ENCODE assay signal across 1 cellular context in genomic region chr17:64496786-64497564, GRCh38.
TF ChIP-seq lines count a peak whose summit lies in the region.

Gene POLG2 (minus strand): TSS chr17:64497054. CDS start chr17:64496968, 86 bp downstream.

TF ChIP-seq in GM12878, 131 proteins besides CTCF, POLR2A, EP300 and RAD21 (continued from another document):
- TF ChIP-seq SKIL (IDR thresholded peaks at IDR 0.05; ENCODE audit: low read depth, poor library complexity, severe bottlenecking) (peak; percentile 53), BHLHE40 (IDR thresholded peaks at IDR 0.05; ENCODE audit: borderline replicate concordance in 1 of 2, low read depth in 2 of 2, low read length in 1 of 2) (peak; percentile 87 to 93), PBX3 (IDR thresholded peaks at IDR 0.05; ENCODE audit: insufficient replicate concordance, low read depth, low read length) (peak; percentile 81), ZNF24 (IDR thresholded peaks at IDR 0.05) (no peak), ZNF274 (IDR thresholded peaks at IDR 0.05; ENCODE audit: insufficient read depth, insufficient read length) (no peak), YY1 (IDR thresholded peaks at IDR 0.05; ENCODE audit: low read depth, low read length) (peak; percentile 93), PAX8 (IDR thresholded peaks at IDR 0.05) (0 out of 2 replicates have a peak, but pooled peaks have one; percentile 70), IKZF1 (conservative IDR thresholded peaks at IDR 0.05) (peak; percentile 45), GABPA (IDR thresholded peaks at IDR 0.05; ENCODE audit: low read depth) (peak; percentile 78), SREBF1 (IDR thresholded peaks at IDR 0.05; ENCODE audit: low read length) (no peak), MTA2 (IDR thresholded peaks at IDR 0.05; ENCODE audit: low read depth) (no peak), BACH1 (IDR thresholded peaks at IDR 0.05; ENCODE audit: borderline replicate concordance) (peak; percentile 94), YBX1 (IDR thresholded peaks at IDR 0.05) (no peak), NR2C1 (IDR thresholded peaks at IDR 0.05) (0 out of 2 replicates have a peak, but pooled peaks have one; percentile 6), ZBTB11 (CRISPR knock-in tag; IDR thresholded peaks at IDR 0.05) (peak; percentile 58), ZNF207 (IDR thresholded peaks at IDR 0.05; ENCODE audit: borderline replicate concordance) (0 out of 2 replicates have a peak, but pooled peaks have one; percentile 54), BCL3 (IDR thresholded peaks at IDR 0.05; ENCODE audit: borderline replicate concordance, insufficient read depth, low read depth, low read length, poor library complexity, severe bottlenecking) (peak; percentile 99), SIN3A (IDR thresholded peaks at IDR 0.05; ENCODE audit: low read depth, low read length) (peak; percentile 71; the same call in 1 of the 2 replicates), CBFB (IDR thresholded peaks at IDR 0.05; ENCODE audit: low read depth) (peak; percentile 76)
- TF ChIP-seq, protein P1, sequence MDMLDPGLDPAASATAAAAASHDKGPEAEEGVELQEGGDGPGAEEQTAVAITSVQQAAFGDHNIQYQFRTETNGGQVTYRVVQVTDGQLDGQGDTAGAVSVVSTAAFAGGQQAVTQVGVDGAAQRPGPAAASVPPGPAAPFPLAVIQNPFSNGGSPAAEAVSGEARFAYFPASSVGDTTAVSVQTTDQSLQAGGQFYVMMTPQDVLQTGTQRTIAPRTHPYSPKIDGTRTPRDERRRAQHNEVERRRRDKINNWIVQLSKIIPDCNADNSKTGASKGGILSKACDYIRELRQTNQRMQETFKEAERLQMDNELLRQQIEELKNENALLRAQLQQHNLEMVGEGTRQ (IDR thresholded peaks at IDR 0.05; ENCODE audit: borderline replicate concordance, low read depth, low read length): no peak
- TF ChIP-seq, protein P2, sequence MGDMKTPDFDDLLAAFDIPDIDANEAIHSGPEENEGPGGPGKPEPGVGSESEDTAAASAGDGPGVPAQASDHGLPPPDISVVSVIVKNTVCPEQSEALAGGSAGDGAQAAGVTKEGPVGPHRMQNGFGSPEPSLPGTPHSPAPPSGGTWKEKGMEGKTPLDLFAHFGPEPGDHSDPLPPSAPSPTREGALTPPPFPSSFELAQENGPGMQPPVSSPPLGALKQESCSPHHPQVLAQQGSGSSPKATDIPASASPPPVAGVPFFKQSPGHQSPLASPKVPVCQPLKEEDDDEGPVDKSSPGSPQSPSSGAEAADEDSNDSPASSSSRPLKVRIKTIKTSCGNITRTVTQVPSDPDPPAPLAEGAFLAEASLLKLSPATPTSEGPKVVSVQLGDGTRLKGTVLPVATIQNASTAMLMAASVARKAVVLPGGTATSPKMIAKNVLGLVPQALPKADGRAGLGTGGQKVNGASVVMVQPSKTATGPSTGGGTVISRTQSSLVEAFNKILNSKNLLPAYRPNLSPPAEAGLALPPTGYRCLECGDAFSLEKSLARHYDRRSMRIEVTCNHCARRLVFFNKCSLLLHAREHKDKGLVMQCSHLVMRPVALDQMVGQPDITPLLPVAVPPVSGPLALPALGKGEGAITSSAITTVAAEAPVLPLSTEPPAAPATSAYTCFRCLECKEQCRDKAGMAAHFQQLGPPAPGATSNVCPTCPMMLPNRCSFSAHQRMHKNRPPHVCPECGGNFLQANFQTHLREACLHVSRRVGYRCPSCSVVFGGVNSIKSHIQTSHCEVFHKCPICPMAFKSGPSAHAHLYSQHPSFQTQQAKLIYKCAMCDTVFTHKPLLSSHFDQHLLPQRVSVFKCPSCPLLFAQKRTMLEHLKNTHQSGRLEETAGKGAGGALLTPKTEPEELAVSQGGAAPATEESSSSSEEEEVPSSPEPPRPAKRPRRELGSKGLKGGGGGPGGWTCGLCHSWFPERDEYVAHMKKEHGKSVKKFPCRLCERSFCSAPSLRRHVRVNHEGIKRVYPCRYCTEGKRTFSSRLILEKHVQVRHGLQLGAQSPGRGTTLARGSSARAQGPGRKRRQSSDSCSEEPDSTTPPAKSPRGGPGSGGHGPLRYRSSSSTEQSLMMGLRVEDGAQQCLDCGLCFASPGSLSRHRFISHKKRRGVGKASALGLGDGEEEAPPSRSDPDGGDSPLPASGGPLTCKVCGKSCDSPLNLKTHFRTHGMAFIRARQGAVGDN (IDR thresholded peaks at IDR 0.05): peak; percentile 67
- TF ChIP-seq, protein P3, sequence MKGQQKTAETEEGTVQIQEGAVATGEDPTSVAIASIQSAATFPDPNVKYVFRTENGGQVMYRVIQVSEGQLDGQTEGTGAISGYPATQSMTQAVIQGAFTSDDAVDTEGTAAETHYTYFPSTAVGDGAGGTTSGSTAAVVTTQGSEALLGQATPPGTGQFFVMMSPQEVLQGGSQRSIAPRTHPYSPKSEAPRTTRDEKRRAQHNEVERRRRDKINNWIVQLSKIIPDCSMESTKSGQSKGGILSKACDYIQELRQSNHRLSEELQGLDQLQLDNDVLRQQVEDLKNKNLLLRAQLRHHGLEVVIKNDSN (IDR thresholded peaks at IDR 0.05; ENCODE audit: borderline replicate concordance, extremely low read length, insufficient read depth, low read depth, low read length): no peak
- TF ChIP-seq, protein P4, sequence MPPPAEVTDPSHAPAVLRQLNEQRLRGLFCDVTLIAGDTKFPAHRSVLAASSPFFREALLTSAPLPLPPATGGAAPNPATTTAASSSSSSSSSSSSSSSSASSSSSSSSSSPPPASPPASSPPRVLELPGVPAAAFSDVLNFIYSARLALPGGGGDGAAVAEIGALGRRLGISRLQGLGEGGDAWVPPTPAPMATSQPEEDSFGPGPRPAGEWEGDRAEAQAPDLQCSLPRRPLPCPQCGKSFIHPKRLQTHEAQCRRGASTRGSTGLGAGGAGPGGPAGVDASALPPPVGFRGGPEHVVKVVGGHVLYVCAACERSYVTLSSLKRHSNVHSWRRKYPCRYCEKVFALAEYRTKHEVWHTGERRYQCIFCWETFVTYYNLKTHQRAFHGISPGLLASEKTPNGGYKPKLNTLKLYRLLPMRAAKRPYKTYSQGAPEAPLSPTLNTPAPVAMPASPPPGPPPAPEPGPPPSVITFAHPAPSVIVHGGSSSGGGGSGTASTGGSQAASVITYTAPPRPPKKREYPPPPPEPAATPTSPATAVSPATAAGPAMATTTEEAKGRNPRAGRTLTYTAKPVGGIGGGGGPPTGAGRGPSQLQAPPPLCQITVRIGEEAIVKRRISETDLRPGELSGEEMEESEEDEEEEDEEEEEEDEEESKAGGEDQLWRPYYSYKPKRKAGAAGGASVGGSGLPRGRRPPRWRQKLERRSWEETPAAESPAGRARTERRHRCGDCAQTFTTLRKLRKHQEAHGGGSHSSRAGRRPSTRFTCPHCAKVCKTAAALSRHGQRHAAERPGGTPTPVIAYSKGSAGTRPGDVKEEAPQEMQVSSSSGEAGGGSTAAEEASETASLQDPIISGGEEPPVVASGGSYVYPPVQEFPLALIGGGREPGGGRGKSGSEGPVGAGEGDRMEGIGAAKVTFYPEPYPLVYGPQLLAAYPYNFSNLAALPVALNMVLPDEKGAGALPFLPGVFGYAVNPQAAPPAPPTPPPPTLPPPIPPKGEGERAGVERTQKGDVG (CRISPR knock-in tag; IDR thresholded peaks at IDR 0.05): no peak
